In genomic region chr1:28096210-28097099, GRCh38 we compare ENCODE assay signal across 22 cellular contexts. TPM values are rescaled to one million over a fixed set of nuclear protein-coding genes. Genes with fewer than 3 reads are reported as not detected.
A peak's percentile ranks its signal among the peaks of the same experiment; 100 is the strongest.
DNase-seq lines count a peak whose midpoint lies in the region; ATAC-seq and TF ChIP-seq lines count a peak whose summit lies in the region.
"Had no signal": no experiment of that assay in that cellular context is flagged by ENCODE, and none has a peak within 500 bp of the region (broad histone marks: within the 10 kb centered on the region; RNA-seq: fewer than 3 reads in every experiment).

No MANE protein-coding gene starts in this region.

- H3K4me2 ChIP-seq in GM23338 = no peak overlapping the region

- H3K4me1 ChIP-seq in GM23338 (ENCODE audit: insufficient read depth) (no peaks in the 10 kb centered on the region), esophagus squamous epithelium (no peaks in the 10 kb centered on the region)
- H3K4me1 ChIP-seq in naive thymus-derived CD4-positive, alpha-beta T cell (ENCODE audit: control insufficient read depth in 2 of 2, insufficient read depth in 2 of 2, low read length in 2 of 2) = no peaks in the 10 kb centered on the region
- H3K4me1 ChIP-seq: breast epithelium, transverse colon had no signal

- CTCF ChIA-PET in activated CD4-positive, alpha-beta T cell treated with anti-CD3 and anti-CD28 coated beads for 36 hours (lab: Charles Lee) = interaction anchor here (0.7 kb wide), 1 partner anchor 113 kb away, joined by 3 read pairs; no protein-coding TSS in a partner anchor
- CTCF ChIA-PET in naive thymus-derived CD4-positive, alpha-beta T cell (lab: Charles Lee) = no interaction called here

- H3K9me3 Mint-ChIP-seq in activated CD4-positive, alpha-beta T cell treated with anti-CD3 and anti-CD28 coated beads for 36 hours (ENCODE audit: low read depth) = no peaks in the 10 kb centered on the region
- no peaks in the 10 kb centered on the region for H3K9me3 Mint-ChIP-seq in GM23338
- no peaks in the 10 kb centered on the region for H3K9me3 Mint-ChIP-seq in naive thymus-derived CD4-positive, alpha-beta T cell
- no peaks in the 10 kb centered on the region for H3K9me3 Mint-ChIP-seq in stimulated activated memory B cell treated with anti-CD40 and anti-IgM and Interleukin-4, amounts not matched to agents 10 μg/mL and 1 μg/mL and 100 μg/mL, for 72 hours
- H3K9me3 Mint-ChIP-seq: activated naive CD4-positive, alpha-beta T cell treated with anti-CD3 and anti-CD28 coated beads, Interleukin-2, amount 50 U/mL, for 24 hours; mesothelial cell of epicardium; naive B cell had no signal

- H3K36me3 Mint-ChIP-seq in activated CD4-positive, alpha-beta T cell treated with anti-CD3 and anti-CD28 coated beads for 36 hours (ENCODE audit: low read depth) = no peaks in the 10 kb centered on the region
- H3K36me3 Mint-ChIP-seq in GM23338 (ENCODE audit: low read depth) = no peaks in the 10 kb centered on the region
- H3K36me3 Mint-ChIP-seq in naive thymus-derived CD4-positive, alpha-beta T cell = peaks cover 0 to 6% (median 0%) of the 10 kb centered on the region in 5 donors
- no peaks in the 10 kb centered on the region for H3K36me3 Mint-ChIP-seq in stimulated activated memory B cell treated with anti-CD40 and anti-IgM and Interleukin-4, amounts not matched to agents 10 μg/mL and 1 μg/mL and 100 μg/mL, for 72 hours
- H3K36me3 Mint-ChIP-seq: activated naive CD4-positive, alpha-beta T cell treated with anti-CD3 and anti-CD28 coated beads, Interleukin-2, amount 50 U/mL, for 24 hours; CD8-positive, alpha-beta memory T cell; mesothelial cell of epicardium; naive B cell had no signal

- no peak for TF ChIP-seq POLR2A in esophagus squamous epithelium (IDR thresholded peaks at IDR 0.05)

- no peaks in the 10 kb centered on the region for H3F3A ChIP-seq in GM23338 (replicated peaks; ENCODE audit: low read depth)

- H4K20me1 ChIP-seq in GM23338 (replicated peaks; ENCODE audit: insufficient read depth) = no peaks in the 10 kb centered on the region

- no peak overlapping the region for H3K27ac Mint-ChIP-seq in activated CD4-positive, alpha-beta T cell treated with anti-CD3 and anti-CD28 coated beads for 36 hours
- H3K27ac Mint-ChIP-seq in GM23338 = no peak overlapping the region
- H3K27ac Mint-ChIP-seq in naive thymus-derived CD4-positive, alpha-beta T cell = no peak overlapping the region
- H3K27ac Mint-ChIP-seq in stimulated activated memory B cell treated with anti-CD40 and anti-IgM and Interleukin-4, amounts not matched to agents 10 μg/mL and 1 μg/mL and 100 μg/mL, for 72 hours = no peak overlapping the region
- H3K27ac Mint-ChIP-seq: activated naive CD4-positive, alpha-beta T cell treated with anti-CD3 and anti-CD28 coated beads, Interleukin-2, amount 50 U/mL, for 24 hours; mesothelial cell of epicardium; naive B cell had no signal

- H3K9me3 ChIP-seq in naive thymus-derived CD4-positive, alpha-beta T cell (ENCODE audit: control insufficient read depth in 2 of 3, low read length in 3 of 3) = no peaks in the 10 kb centered on the region
- no peaks in the 10 kb centered on the region for H3K9me3 ChIP-seq in esophagus squamous epithelium
- H3K9me3 ChIP-seq: breast epithelium, SJCRH30, transverse colon had no signal

- TF ChIP-seq CTCF in GM23338 (conservative IDR thresholded peaks at IDR 0.05; ENCODE audit: low read depth in 2 of 2) (no peak), esophagus squamous epithelium (IDR thresholded peaks at IDR 0.05) (no peak)

- POLR2A ChIA-PET in activated CD4-positive, alpha-beta T cell treated with anti-CD3 and anti-CD28 coated beads for 36 hours (lab: Charles Lee) = interaction anchor here (0.7 kb wide), 1 partner anchor 1669 kb away, joined by 16 read pairs; no protein-coding TSS in a partner anchor
- POLR2A ChIA-PET in naive thymus-derived CD4-positive, alpha-beta T cell (lab: Charles Lee) = no interaction called here

- H2AFZ ChIP-seq in GM23338 = peak overlapping the region; percentile 83; the same call in 1 of the 2 replicates

- peaks cover 3% of the 10 kb centered on the region for H3K4me1 Mint-ChIP-seq in activated CD4-positive, alpha-beta T cell treated with anti-CD3 and anti-CD28 coated beads for 36 hours
- H3K4me1 Mint-ChIP-seq in GM23338 = no peaks in the 10 kb centered on the region
- H3K4me1 Mint-ChIP-seq in naive thymus-derived CD4-positive, alpha-beta T cell = peaks cover 0 to 9% (median 0%) of the 10 kb centered on the region in 7 donors
- H3K4me1 Mint-ChIP-seq in stimulated activated memory B cell treated with anti-CD40 and anti-IgM and Interleukin-4, amounts not matched to agents 10 μg/mL and 1 μg/mL and 100 μg/mL, for 72 hours = peaks cover 6% of the 10 kb centered on the region
- H3K4me1 Mint-ChIP-seq: activated naive CD4-positive, alpha-beta T cell treated with anti-CD3 and anti-CD28 coated beads, Interleukin-2, amount 50 U/mL, for 24 hours; CD8-positive, alpha-beta memory T cell; mesothelial cell of epicardium; naive B cell had no signal

- peaks cover 12% of the 10 kb centered on the region for H3K27me3 Mint-ChIP-seq in activated CD4-positive, alpha-beta T cell treated with anti-CD3 and anti-CD28 coated beads for 36 hours
- peaks cover 3% of the 10 kb centered on the region for H3K27me3 Mint-ChIP-seq in GM23338 (ENCODE audit: insufficient read depth, low read depth, poor library complexity)
- H3K27me3 Mint-ChIP-seq in naive thymus-derived CD4-positive, alpha-beta T cell = peaks cover 0 to 35% (median 0%) of the 10 kb centered on the region in 5 donors
- no peaks in the 10 kb centered on the region for H3K27me3 Mint-ChIP-seq in stimulated activated memory B cell treated with anti-CD40 and anti-IgM and Interleukin-4, amounts not matched to agents 10 μg/mL and 1 μg/mL and 100 μg/mL, for 72 hours

- intact Hi-C loops in activated CD4-positive, alpha-beta T cell treated with anti-CD3 and anti-CD28 coated beads for 36 hours (cut with DNase I, micrococcal nuclease) = no loop called here
- intact Hi-C loops in naive thymus-derived CD4-positive, alpha-beta T cell (cut with micrococcal nuclease) = no loop called here
- intact Hi-C loops in esophagus squamous epithelium (cut with DNase I) = no loop called here

- no peak for DNase-seq in activated CD4-positive, alpha-beta T cell treated with anti-CD3 and anti-CD28 coated beads for 36 hours
- DNase-seq in activated CD4-positive, alpha-beta T cell treated with anti-CD3 and anti-CD28 coated beads, Interleukin-2, amount 50 U/mL, for 1 hour = no peak
- no peak for DNase-seq in GM23338 (ENCODE audit: low spot score)
- peak; percentile 31 for DNase-seq in OCI-M1 (lab: John Stamatoyannopoulos, UW)
- no peak for DNase-seq in naive thymus-derived CD4-positive, alpha-beta T cell
- no peak for DNase-seq in esophagus squamous epithelium (lab: John Stamatoyannopoulos, UW)
- DNase-seq: CD8-positive, alpha-beta memory T cell; DMS53; HCEC 1CT; naive B cell; NCI-H1105; NCI-H1930; NCI-H526; SJCRH30; transverse colon had no signal

- no peak overlapping the region for H3K4me3 ChIP-seq in GM23338
- no peak overlapping the region for H3K4me3 ChIP-seq in naive thymus-derived CD4-positive, alpha-beta T cell (ENCODE audit: low read length)
- no peak overlapping the region for H3K4me3 ChIP-seq in esophagus squamous epithelium
- H3K4me3 ChIP-seq: breast epithelium, SJCRH30, skin epidermis, transverse colon had no signal

- H3K27ac ChIP-seq in GM23338 (ENCODE audit: low read depth) (no peak overlapping the region), esophagus squamous epithelium (no peak overlapping the region)
- H3K27ac ChIP-seq in naive thymus-derived CD4-positive, alpha-beta T cell (ENCODE audit: low read depth, low read length) = no peak overlapping the region
- H3K27ac ChIP-seq: breast epithelium, epithelial cell of prostate, SJCRH30, skin epidermis, transverse colon had no signal

- no peak overlapping the region for H3K4me3 Mint-ChIP-seq in activated CD4-positive, alpha-beta T cell treated with anti-CD3 and anti-CD28 coated beads for 36 hours
- no peak overlapping the region; the same call in 2 of the 3 replicates for H3K4me3 Mint-ChIP-seq in GM23338
- peak overlapping the region in 6 of 10 donors; percentile 4 to 36 (median 12) for H3K4me3 Mint-ChIP-seq in naive thymus-derived CD4-positive, alpha-beta T cell
- H3K4me3 Mint-ChIP-seq in stimulated activated memory B cell treated with anti-CD40 and anti-IgM and Interleukin-4, amounts not matched to agents 10 μg/mL and 1 μg/mL and 100 μg/mL, for 72 hours = no peak overlapping the region
- H3K4me3 Mint-ChIP-seq: activated naive CD4-positive, alpha-beta T cell treated with anti-CD3 and anti-CD28 coated beads, Interleukin-2, amount 50 U/mL, for 24 hours; CD8-positive, alpha-beta memory T cell; mesothelial cell of epicardium; naive B cell had no signal

- H3K79me2 ChIP-seq in GM23338 (replicated peaks; ENCODE audit: insufficient read depth) = no peaks in the 10 kb centered on the region

- WGBS in esophagus squamous epithelium, 2 donors = 85 to 87% methylated on average over 17 of the region's 17 CpGs

- no peaks in the 10 kb centered on the region for H3K36me3 ChIP-seq in GM23338 (ENCODE audit: insufficient read depth)
- no peaks in the 10 kb centered on the region for H3K36me3 ChIP-seq in naive thymus-derived CD4-positive, alpha-beta T cell (ENCODE audit: control insufficient read depth in 2 of 3, insufficient read depth in 3 of 3, low read length in 3 of 3)
- no peaks in the 10 kb centered on the region for H3K36me3 ChIP-seq in esophagus squamous epithelium
- H3K36me3 ChIP-seq: breast epithelium, SJCRH30, transverse colon had no signal

- ATAC-seq in activated CD4-positive, alpha-beta T cell treated with anti-CD3 and anti-CD28 coated beads for 36 hours = peak; percentile 44
- no peak for ATAC-seq in GM23338
- ATAC-seq in naive thymus-derived CD4-positive, alpha-beta T cell = peak; percentile 45
- no peak for ATAC-seq in stimulated activated memory B cell treated with anti-CD40 and anti-IgM and Interleukin-4, amounts not matched to agents 10 μg/mL and 1 μg/mL and 100 μg/mL, for 72 hours
- no peak for ATAC-seq in HG02852 (IDR thresholded peaks at IDR 0.05; ENCODE audit: unreplicated experiment)

- no peaks in the 10 kb centered on the region for H3K9me2 ChIP-seq in GM23338 (ENCODE audit: insufficient read depth)

- H3K27me3 ChIP-seq in GM23338 (ENCODE audit: insufficient read depth) (no peaks in the 10 kb centered on the region), esophagus squamous epithelium (no peaks in the 10 kb centered on the region)
- no peaks in the 10 kb centered on the region for H3K27me3 ChIP-seq in naive thymus-derived CD4-positive, alpha-beta T cell (ENCODE audit: control insufficient read depth in 2 of 2, insufficient read depth in 2 of 2, low read length in 2 of 2)
- H3K27me3 ChIP-seq: breast epithelium, SJCRH30, transverse colon had no signal

TF ChIP-seq in GM23338, 12 proteins besides CTCF, POLR2A, EP300 and RAD21 (continues in another document):
- TF ChIP-seq EZH2phosphoT487 (IDR thresholded peaks at IDR 0.05; ENCODE audit: unreplicated experiment) (no peak), ZNF331 (CRISPR knock-in tag; IDR thresholded peaks at IDR 0.05; ENCODE audit: low read depth) (no peak)

RNA-seq across cellular contexts. Expression of gene EYA3, which starts 8.0 kb away (rescaled TPM):
- total RNA-seq in activated CD4-positive, alpha-beta T cell treated with anti-CD3 and anti-CD28 coated beads for 36 hours = 10 to 100 TPM; 30.1 to 37.1 TPM
- 25.5 and 33.6 TPM in 2 replicates for total RNA-seq in GM23338 (2014; rRNA removed; shearing (Covaris generic))
- polyA plus RNA-seq in GM23338 (2016; fragmentation: Nextera tagmentation; extraction: Ambion mirVana) = 10.9 and 12.5 TPM in 2 replicates
- 10 to 100 TPM; 14.5 to 31.7 (median 19.2) TPM for total RNA-seq in naive thymus-derived CD4-positive, alpha-beta T cell
- 1 to 10 TPM; 4.9 to 6.3 TPM for polyA plus RNA-seq in naive thymus-derived CD4-positive, alpha-beta T cell
- 10 to 100 TPM; 13.8 to 21.9 (median 15.8) TPM for total RNA-seq in esophagus squamous epithelium

Comparison
In these comparisons a context has a peak if more than half of its experiments do, and no peak if none do; other contexts are left out.
1. ATAC-seq: peak in activated CD4-positive, alpha-beta T cell treated with anti-CD3 and anti-CD28 coated beads for 36 hours (single experiment) and naive thymus-derived CD4-positive, alpha-beta T cell (single experiment); none in GM23338 (single experiment), stimulated activated memory B cell treated with anti-CD40 and anti-IgM and Interleukin-4, amounts not matched to agents 10 μg/mL and 1 μg/mL and 100 μg/mL, for 72 hours (single experiment) and HG02852 (single experiment).
2. H3K4me3 Mint-ChIP-seq: peak in naive thymus-derived CD4-positive, alpha-beta T cell (6 of 10); none in activated CD4-positive, alpha-beta T cell treated with anti-CD3 and anti-CD28 coated beads for 36 hours (single experiment), GM23338 (single experiment) and stimulated activated memory B cell treated with anti-CD40 and anti-IgM and Interleukin-4, amounts not matched to agents 10 μg/mL and 1 μg/mL and 100 μg/mL, for 72 hours (single experiment).